Comparison of ENCODE assay signal across 34 cellular contexts in genomic region chr20:23282546-23282945, GRCh38.
"Had no signal": no experiment of that assay in that cellular context is flagged by ENCODE, and none has a peak within 500 bp of the region (broad histone marks: within the 10 kb centered on the region; RNA-seq: fewer than 3 reads in every experiment).

No MANE protein-coding gene starts in this region.

- H3K36me3 Mint-ChIP-seq: activated naive CD4-positive, alpha-beta T cell treated with anti-CD3 and anti-CD28 coated beads, Interleukin-2, amount 50 U/mL, for 72 hours had no signal

- DNase-seq: activated CD4-positive, alpha-beta T cell treated with anti-CD3 and anti-CD28 coated beads for 1 hour; activated CD4-positive, alpha-beta T cell treated with anti-CD3 and anti-CD28 coated beads for 48 hours; activated CD4-positive, alpha-beta T cell treated with anti-CD3 and anti-CD28 coated beads, Interleukin-2, amount 50 U/mL, for 4 hours; activated CD4-positive, CD25-positive, alpha-beta regulatory T cell; activated CD8-positive, alpha-beta T cell treated with anti-CD3 and anti-CD28 coated beads for 36 hours; activated gamma-delta T cell treated with Interleukin-2 at 50 U/mL for 16 hours; activated naive CD4-positive, alpha-beta T cell treated with anti-CD3 and anti-CD28 coated beads for 36 hours; activated T-cell treated with anti-CD3 and anti-CD28 coated beads for 4 hours; activated T-cell treated with anti-CD3 and anti-CD28 coated beads, Interleukin-2, amount 50 U/mL, for 4 hours; body of pancreas; central memory CD4-positive, alpha-beta T cell; NCI-H1092 treated with DMSO at 0.1 percent for 48 hours; NCI-H146; NCI-H187; NCI-H2029 treated with DMSO at 0.1 percent for 48 hours; NCI-H2107; NCI-H2171; NCI-H510A; NCI-H526 treated with DMSO at 0.1 percent for 48 hours; NK-92 treated with Interleukin-12 subunit alpha and Interleukin-12 subunit beta, amount 100 ng/mL, for 24 hours; PC-3; Right ventricle myocardium superior; RPMI8226; SW 1271; T-helper 1 cell; T-helper 2 cell; T1000; WERI-Rb-1 had no signal

- H3K4me3 ChIP-seq: adrenal gland, body of pancreas, breast epithelium, K562, Peyer's patch had no signal

- H3K27ac ChIP-seq: adrenal gland, body of pancreas, breast epithelium, Peyer's patch, WERI-Rb-1 had no signal

- H3K9me3 ChIP-seq: adrenal gland, breast epithelium, Peyer's patch had no signal

- H3K36me3 ChIP-seq: adrenal gland, breast epithelium, Peyer's patch, WERI-Rb-1 had no signal

- H3K4me3 Mint-ChIP-seq: activated CD8-positive, alpha-beta T cell treated with anti-CD3 and anti-CD28 coated beads for 36 hours; activated naive CD4-positive, alpha-beta T cell treated with anti-CD3 and anti-CD28 coated beads for 36 hours; activated T-cell treated with anti-CD3 and anti-CD28 coated beads, Interleukin-2, amount 50 U/mL, for 4 hours; activated T-helper 1 cell treated with anti-CD3 and anti-CD28 coated beads, Interleukin-12 subunit alpha, Interleukin-12 subunit beta, Interleukin-2, Interleukin-4 antibody, amounts not matched to agents 30 ng/mL and 10 ng/mL and 1 ng/mL, durations not matched to agents 14 hours and 24 hours and 36 hours had no signal

- ATAC-seq: activated CD8-positive, alpha-beta T cell treated with anti-CD3 and anti-CD28 coated beads for 36 hours; activated naive CD4-positive, alpha-beta T cell treated with anti-CD3 and anti-CD28 coated beads, Interleukin-2, amount 50 U/mL, for 72 hours; activated T-cell treated with anti-CD3 and anti-CD28 coated beads, Interleukin-2, amount 50 U/mL, for 4 hours; body of pancreas; K562; PC-3 had no signal

- H3K27ac Mint-ChIP-seq: activated CD8-positive, alpha-beta T cell treated with anti-CD3 and anti-CD28 coated beads for 36 hours; activated naive CD4-positive, alpha-beta T cell treated with anti-CD3 and anti-CD28 coated beads for 36 hours; activated naive CD4-positive, alpha-beta T cell treated with anti-CD3 and anti-CD28 coated beads, Interleukin-2, amount 50 U/mL, for 72 hours; activated T-helper 1 cell treated with anti-CD3 and anti-CD28 coated beads, Interleukin-12 subunit alpha, Interleukin-12 subunit beta, Interleukin-2, Interleukin-4 antibody, amounts not matched to agents 30 ng/mL and 10 ng/mL and 1 ng/mL, durations not matched to agents 14 hours and 24 hours and 36 hours had no signal

- H3K4me1 ChIP-seq: adrenal gland, body of pancreas, breast epithelium, Peyer's patch had no signal

- H3K9me3 Mint-ChIP-seq: activated CD8-positive, alpha-beta T cell treated with anti-CD3 and anti-CD28 coated beads for 36 hours; activated naive CD4-positive, alpha-beta T cell treated with anti-CD3 and anti-CD28 coated beads for 36 hours; activated naive CD4-positive, alpha-beta T cell treated with anti-CD3 and anti-CD28 coated beads, Interleukin-2, amount 50 U/mL, for 72 hours; activated T-cell treated with anti-CD3 and anti-CD28 coated beads, Interleukin-2, amount 50 U/mL, for 4 hours; activated T-helper 1 cell treated with anti-CD3 and anti-CD28 coated beads, Interleukin-12 subunit alpha, Interleukin-12 subunit beta, Interleukin-2, Interleukin-4 antibody, amounts not matched to agents 30 ng/mL and 10 ng/mL and 1 ng/mL, durations not matched to agents 14 hours and 24 hours and 36 hours had no signal

- H3K27me3 ChIP-seq: adrenal gland, body of pancreas, breast epithelium, Peyer's patch had no signal
